In the genomic region with DNA sequence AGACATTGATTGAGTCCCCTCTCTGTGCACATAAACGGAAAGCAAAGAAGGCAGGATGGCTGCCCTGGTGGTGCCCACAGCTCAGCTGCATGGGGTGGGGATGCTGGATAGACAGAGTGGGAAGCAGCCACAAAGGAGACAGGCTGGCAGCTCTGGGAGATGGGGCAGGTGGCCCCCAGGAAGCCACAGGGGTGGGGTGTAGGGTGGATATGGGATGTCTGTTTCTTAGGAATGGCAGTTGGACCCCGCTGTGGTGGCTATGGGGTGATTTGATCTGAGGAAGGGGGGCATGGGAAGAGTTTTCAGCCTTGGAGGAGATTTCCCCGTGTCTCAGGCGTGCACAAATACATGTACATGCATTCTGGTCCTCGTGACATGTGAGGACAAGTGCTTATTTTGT, we compare ENCODE assay signal across 11 cellular contexts.
"Had no signal": no experiment of that assay in that cellular context is flagged by ENCODE, and none has a peak within 500 bp of the region (broad histone marks: within the 10 kb centered on the region; RNA-seq: fewer than 3 reads in every experiment).

No MANE protein-coding gene starts in this region.

- DNase-seq: activated naive CD4-positive, alpha-beta T cell; amniotic stem cell; brain microvascular endothelial cell; hippocampal formation; mesendoderm; right cardiac atrium; transverse colon; WERI-Rb-1 had no signal

- H3K27ac ChIP-seq: brain microvascular endothelial cell, neutrophil, WERI-Rb-1 had no signal

- H3K4me3 Mint-ChIP-seq: activated T-helper 1 cell treated with anti-CD3 and anti-CD28 coated beads, Interleukin-12 subunit alpha, Interleukin-12 subunit beta, Interleukin-2, Interleukin-4 antibody, amounts not matched to agents 30 ng/mL and 10 ng/mL and 1 ng/mL, durations not matched to agents 14 hours and 24 hours and 36 hours; stimulated activated effector memory CD8-positive, alpha-beta T cell treated with anti-CD3 and anti-CD28 coated beads, Interleukin-12 subunit alpha, Interleukin-12 subunit beta, amount 100 ng/mL, for 72 hours had no signal

- H3K27ac Mint-ChIP-seq: activated T-helper 1 cell treated with anti-CD3 and anti-CD28 coated beads, Interleukin-12 subunit alpha, Interleukin-12 subunit beta, Interleukin-2, Interleukin-4 antibody, amounts not matched to agents 30 ng/mL and 10 ng/mL and 1 ng/mL, durations not matched to agents 14 hours and 24 hours and 36 hours; stimulated activated effector memory CD8-positive, alpha-beta T cell treated with anti-CD3 and anti-CD28 coated beads, Interleukin-12 subunit alpha, Interleukin-12 subunit beta, amount 100 ng/mL, for 72 hours had no signal

- H3K36me3 ChIP-seq: brain microvascular endothelial cell, neutrophil, transverse colon, WERI-Rb-1 had no signal

- H3K9me3 Mint-ChIP-seq: activated T-helper 1 cell treated with anti-CD3 and anti-CD28 coated beads, Interleukin-12 subunit alpha, Interleukin-12 subunit beta, Interleukin-2, Interleukin-4 antibody, amounts not matched to agents 30 ng/mL and 10 ng/mL and 1 ng/mL, durations not matched to agents 14 hours and 24 hours and 36 hours; stimulated activated effector memory CD8-positive, alpha-beta T cell treated with anti-CD3 and anti-CD28 coated beads, Interleukin-12 subunit alpha, Interleukin-12 subunit beta, amount 100 ng/mL, for 72 hours had no signal

- H3K9me3 ChIP-seq: neutrophil, transverse colon had no signal

- H3K27me3 ChIP-seq: brain microvascular endothelial cell, neutrophil, transverse colon had no signal

- H3K4me3 ChIP-seq: transverse colon had no signal

- H3K36me3 Mint-ChIP-seq: stimulated activated effector memory CD8-positive, alpha-beta T cell treated with anti-CD3 and anti-CD28 coated beads, Interleukin-12 subunit alpha, Interleukin-12 subunit beta, amount 100 ng/mL, for 72 hours had no signal

- ATAC-seq: right cardiac atrium; stimulated activated effector memory CD8-positive, alpha-beta T cell treated with anti-CD3 and anti-CD28 coated beads, Interleukin-12 subunit alpha, Interleukin-12 subunit beta, amount 100 ng/mL, for 72 hours had no signal
